ENCODE assay signal across 1 cellular context in the genomic region with DNA sequence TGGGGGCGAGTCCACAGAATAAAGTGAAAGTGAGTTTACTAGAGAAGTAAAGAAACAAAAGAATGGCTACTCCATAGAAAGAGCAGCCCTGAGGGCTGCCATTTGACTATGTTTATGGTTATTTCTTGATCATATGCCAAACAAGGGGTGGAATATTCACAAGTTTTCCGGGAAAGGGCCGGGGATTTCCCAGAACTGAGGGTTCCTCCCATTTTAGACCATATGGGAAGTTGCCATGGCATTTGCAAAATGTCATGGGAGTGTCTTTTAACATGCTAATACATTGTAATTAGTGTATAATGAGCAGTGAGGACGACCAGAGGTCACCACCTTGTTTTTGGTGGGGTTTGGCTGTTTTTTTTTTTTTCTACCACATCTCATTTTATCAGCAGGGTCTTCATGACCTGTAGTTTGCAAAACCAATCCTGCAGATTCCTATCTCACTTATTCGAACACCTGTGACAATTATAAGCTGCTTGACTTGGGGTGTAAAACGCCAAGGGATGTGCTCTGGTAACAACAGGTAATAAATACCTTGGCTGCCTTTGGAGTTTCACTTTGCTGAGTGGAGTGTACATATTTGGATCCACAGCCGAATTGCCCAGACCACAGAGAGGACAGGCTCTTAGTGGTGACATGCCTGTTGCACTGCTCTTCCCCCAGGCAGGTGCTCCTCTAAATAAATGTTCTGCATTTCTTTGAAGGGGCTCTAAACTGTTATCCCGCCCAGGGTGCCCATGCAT.
A peak's percentile ranks its signal among the peaks of the same experiment; 100 is the strongest.
TF ChIP-seq lines count a peak whose summit lies in the region.

No MANE protein-coding gene starts in this region.

TF ChIP-seq in K562, 482 proteins besides CTCF, POLR2A, EP300 and RAD21:
- no peak for TF ChIP-seq ZNF551 (CRISPR knock-in tag; IDR thresholded peaks at IDR 0.05)
- TF ChIP-seq STAT5A (IDR thresholded peaks at IDR 0.05; ENCODE audit: borderline replicate concordance, low read length) = peak; percentile 19; the same call in 1 of the 2 replicates
- peak; percentile 51 for TF ChIP-seq RFX1 (IDR thresholded peaks at IDR 0.05)
